ENCODE assay signal across 2 cellular contexts in genomic region chr6:22383016-22383415, GRCh38.
TF ChIP-seq lines count a peak whose summit lies in the region.

No MANE protein-coding gene starts in this region.

TF ChIP-seq in SK-N-SH, 30 proteins besides CTCF, POLR2A, EP300 and RAD21 (continued from another document):
- no peak for TF ChIP-seq SIN3A (IDR thresholded peaks at IDR 0.05; ENCODE audit: borderline replicate concordance, low read depth, low read length)
- TF ChIP-seq GATA2 (CRISPR knock-in tag; IDR thresholded peaks at IDR 0.05), result no peak
- no peak for TF ChIP-seq TAF1 (IDR thresholded peaks at IDR 0.05; ENCODE audit: borderline replicate concordance, low read depth, low read length)
- TF ChIP-seq FOSL2 (IDR thresholded peaks at IDR 0.05; ENCODE audit: borderline replicate concordance, low read depth), result no peak
- TF ChIP-seq RFX5 (IDR thresholded peaks at IDR 0.05; ENCODE audit: low read length), result no peak

TF ChIP-seq in SK-N-SH treated with all-trans-retinoic acid at 6 μM for 48 hours, 23 proteins besides CTCF, POLR2A, EP300 and RAD21 (continued from another document):
- no peak for TF ChIP-seq TOX (CRISPR knock-in tag; IDR thresholded peaks at IDR 0.05; ENCODE audit: borderline replicate concordance)
- TF ChIP-seq PATZ1 (CRISPR knock-in tag; IDR thresholded peaks at IDR 0.05; ENCODE audit: borderline replicate concordance), result no peak
